Comparison of ENCODE assay signal across 1 cellular context in the genomic region with DNA sequence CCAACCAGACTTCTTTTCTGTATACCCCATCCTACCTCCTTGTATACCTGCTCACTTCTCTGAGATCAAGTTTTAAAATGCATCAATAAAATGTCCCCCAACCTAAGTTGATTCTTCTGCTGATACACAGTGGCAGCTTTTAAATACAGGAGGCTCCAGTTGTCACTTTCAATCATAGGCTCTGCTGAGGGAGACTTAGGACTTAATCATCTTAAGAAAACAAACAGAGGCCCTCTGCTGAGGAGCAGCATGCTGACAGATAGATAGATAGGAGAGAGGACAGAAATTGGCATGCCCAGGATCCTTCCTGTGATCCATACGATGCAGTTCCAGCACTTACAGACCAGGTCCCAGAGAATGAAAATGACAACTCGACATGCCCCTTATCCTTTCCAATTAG.
TF ChIP-seq lines count a peak whose summit lies in the region.

No MANE protein-coding gene starts in this region.

TF ChIP-seq in WTC11, 78 proteins besides CTCF, POLR2A, EP300 and RAD21 (continued from another document):
- TF ChIP-seq NFYB (CRISPR knock-in tag; conservative IDR thresholded peaks at IDR 0.05; ENCODE audit: low read depth), result no peak
